1 cellular context compared by ENCODE assay signal in the genomic region with DNA sequence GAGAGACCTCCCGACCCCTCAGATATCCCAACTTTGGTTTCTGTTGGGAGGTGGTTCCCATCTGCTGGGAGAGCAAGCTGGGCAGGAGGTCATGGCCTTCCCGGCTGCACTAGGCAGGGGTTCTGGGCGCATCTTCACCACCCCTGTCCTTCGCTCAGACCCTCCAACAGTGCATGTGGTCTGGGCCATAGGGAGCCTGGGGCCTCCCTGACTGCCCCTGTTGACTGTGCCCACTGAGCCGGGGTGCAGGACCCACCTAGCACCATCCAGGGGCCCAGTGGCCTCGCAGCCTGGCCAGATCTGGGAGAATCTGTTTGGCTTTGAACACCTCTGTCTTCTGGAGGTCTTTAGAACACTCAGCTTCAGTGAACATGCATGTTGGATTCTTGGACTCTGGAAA.
TF ChIP-seq lines count a peak whose summit lies in the region.

No MANE protein-coding gene starts in this region.

TF ChIP-seq in H1, 55 proteins besides CTCF, POLR2A, EP300 and RAD21:
- no peak for TF ChIP-seq CREB1 (IDR thresholded peaks at IDR 0.05)
- TF ChIP-seq, protein P1, sequence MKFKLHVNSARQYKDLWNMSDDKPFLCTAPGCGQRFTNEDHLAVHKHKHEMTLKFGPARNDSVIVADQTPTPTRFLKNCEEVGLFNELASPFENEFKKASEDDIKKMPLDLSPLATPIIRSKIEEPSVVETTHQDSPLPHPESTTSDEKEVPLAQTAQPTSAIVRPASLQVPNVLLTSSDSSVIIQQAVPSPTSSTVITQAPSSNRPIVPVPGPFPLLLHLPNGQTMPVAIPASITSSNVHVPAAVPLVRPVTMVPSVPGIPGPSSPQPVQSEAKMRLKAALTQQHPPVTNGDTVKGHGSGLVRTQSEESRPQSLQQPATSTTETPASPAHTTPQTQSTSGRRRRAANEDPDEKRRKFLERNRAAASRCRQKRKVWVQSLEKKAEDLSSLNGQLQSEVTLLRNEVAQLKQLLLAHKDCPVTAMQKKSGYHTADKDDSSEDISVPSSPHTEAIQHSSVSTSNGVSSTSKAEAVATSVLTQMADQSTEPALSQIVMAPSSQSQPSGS (IDR thresholded peaks at IDR 0.05; ENCODE audit: low read length): no peak
- no peak for TF ChIP-seq CEBPB (IDR thresholded peaks at IDR 0.05; ENCODE audit: low read depth, low read length)
- no peak for TF ChIP-seq HDAC2 (IDR thresholded peaks at IDR 0.05; ENCODE audit: borderline replicate concordance in 1 of 2, low read depth in 2 of 2, low read length in 2 of 2)
- no peak for TF ChIP-seq KDM1A (IDR thresholded peaks at IDR 0.05; ENCODE audit: borderline replicate concordance, low read length)
- TF ChIP-seq BRCA1 (IDR thresholded peaks at IDR 0.05; ENCODE audit: low read depth, low read length): no peak
